ENCODE assay signal across 8 cellular contexts in the genomic region with DNA sequence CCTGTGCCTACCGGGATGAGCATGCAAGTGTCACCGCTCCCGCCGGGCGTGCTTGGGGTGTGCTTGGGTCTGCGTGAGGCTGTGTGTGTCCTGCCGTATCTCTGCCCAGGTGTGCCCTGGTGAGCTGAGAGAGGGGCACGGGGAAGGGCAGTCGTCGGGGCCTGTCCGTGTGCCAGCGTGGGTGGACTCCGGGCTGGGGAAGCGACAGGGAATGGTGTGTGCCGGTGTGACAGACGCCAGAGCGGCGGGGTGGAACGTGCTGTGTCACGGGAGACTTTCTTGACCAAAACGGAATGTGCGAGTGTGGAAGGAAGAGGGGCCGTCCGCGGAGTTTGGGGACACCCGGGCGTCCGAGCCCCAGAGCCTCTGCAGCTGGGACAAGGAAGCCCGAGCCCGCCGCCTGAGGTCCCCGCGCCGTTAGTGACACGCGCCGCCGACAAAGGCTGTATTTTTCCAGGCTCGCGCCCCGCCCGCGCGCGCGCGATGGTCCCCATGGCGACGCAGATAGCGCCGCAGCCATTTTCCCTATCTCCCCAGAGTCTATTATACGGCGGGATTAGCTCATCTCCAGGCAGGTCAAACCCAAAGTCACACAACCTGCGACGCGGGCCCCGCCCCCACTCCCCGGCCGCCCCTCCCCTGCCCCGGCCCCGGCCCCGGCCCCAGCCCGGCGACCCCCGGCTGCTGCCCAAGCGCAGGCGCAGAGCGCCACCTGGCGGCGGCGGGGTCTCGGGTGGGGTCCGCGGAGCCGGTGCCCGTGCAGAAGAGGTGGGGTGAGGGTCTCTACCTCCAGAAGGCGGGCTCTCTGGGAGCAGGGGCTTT. TPM values are rescaled to one million over a fixed set of nuclear protein-coding genes. Genes with fewer than 3 reads are reported as not detected.
DNase-seq lines count a peak whose midpoint lies in the region; ATAC-seq and TF ChIP-seq lines count a peak whose summit lies in the region.

No MANE protein-coding gene starts in this region.

- CTCF ChIA-PET in Caco-2 (lab: Charles Lee): interaction anchor here (0.5 to 1.0 kb wide), 17 partner anchors 8 to 402 kb away, joined by 3 to 16 read pairs (median 4); no protein-coding TSS in a partner anchor

- DNase-seq in Caco-2 (peak; percentile 83 to 87), RKO (ENCODE audit: low spot score) (peak; percentile 60), foreskin keratinocyte (no peak), omental fat pad (ENCODE audit: low spot score) (no peak), testis (peak; percentile 75)
- DNase-seq in Jurkat, Clone E6-1 (ENCODE audit: low read depth, low spot score): peak; percentile 42

- no peak overlapping the region for H3K27ac ChIP-seq in foreskin keratinocyte
- no peak overlapping the region for H3K27ac ChIP-seq in testis

- no peak for TF ChIP-seq POLR2A in testis (IDR thresholded peaks at IDR 0.05)

- H3K27me3 ChIP-seq in Caco-2 (replicated peaks; ENCODE audit: control insufficient read depth, insufficient read depth, low read length) (no peaks in the 10 kb centered on the region), foreskin keratinocyte (peaks cover 97% of the 10 kb centered on the region), testis (no peaks in the 10 kb centered on the region)

- no peaks in the 10 kb centered on the region for H3K36me3 ChIP-seq in Caco-2 (ENCODE audit: control insufficient read depth, insufficient read depth, low read length)
- no peaks in the 10 kb centered on the region for H3K36me3 ChIP-seq in testis (ENCODE audit: low read depth, missing control alignments)

- no peaks in the 10 kb centered on the region for H3K9me3 Mint-ChIP-seq in Caco-2 (ENCODE audit: unreplicated experiment)
- no peaks in the 10 kb centered on the region for H3K9me3 Mint-ChIP-seq in activated T-helper 17 cell treated with anti-CD3 and anti-CD28 coated beads, Interleukin-2, amount 50 U/mL, for 72 hours

- H3K9me3 ChIP-seq in Caco-2: no peaks in the 10 kb centered on the region
- H3K9me3 ChIP-seq in testis: no peaks in the 10 kb centered on the region

- intact Hi-C loops in Caco-2 (cut with micrococcal nuclease; ENCODE audit: unreplicated experiment): loop anchor here (1.0 kb wide), 2 partner anchors 71 to 190 kb away; no protein-coding TSS in a partner anchor
- intact Hi-C loops in testis (cut with DNase I; ENCODE audit: low total_unique reads): loop anchor here (5.0 to 10.0 kb wide), 3 partner anchors 70 to 423 kb away; no protein-coding TSS in a partner anchor

- peaks cover 18% of the 10 kb centered on the region for H3K36me3 Mint-ChIP-seq in Caco-2 (ENCODE audit: insufficient read depth, unreplicated experiment)
- H3K36me3 Mint-ChIP-seq in activated T-helper 17 cell treated with anti-CD3 and anti-CD28 coated beads, Interleukin-2, amount 50 U/mL, for 72 hours (ENCODE audit: low read depth): no peaks in the 10 kb centered on the region

- WGBS in testis, 2 donors: 1% methylated on average over 75 of the region's 77 CpGs; no CpG with 5 or more reads in 1 of the 2 donors

- H3K27me3 Mint-ChIP-seq in Caco-2 (ENCODE audit: insufficient read depth, unreplicated experiment): no peaks in the 10 kb centered on the region
- peaks cover 57% of the 10 kb centered on the region for H3K27me3 Mint-ChIP-seq in activated T-helper 17 cell treated with anti-CD3 and anti-CD28 coated beads, Interleukin-2, amount 50 U/mL, for 72 hours

- peaks cover 13% of the 10 kb centered on the region for H3K4me1 Mint-ChIP-seq in Caco-2 (ENCODE audit: low read depth, unreplicated experiment)
- no peaks in the 10 kb centered on the region for H3K4me1 Mint-ChIP-seq in activated T-helper 17 cell treated with anti-CD3 and anti-CD28 coated beads, Interleukin-2, amount 50 U/mL, for 72 hours

- POLR2A ChIA-PET in Caco-2 (lab: Charles Lee): interaction anchor here (0.6 to 1.0 kb wide), 3 partner anchors 64 to 327 kb away, joined by 3 read pairs; no protein-coding TSS in a partner anchor

- H3K4me3 Mint-ChIP-seq in Caco-2 (ENCODE audit: unreplicated experiment): peak overlapping the region; percentile 79
- peak overlapping the region; percentile 67 for H3K4me3 Mint-ChIP-seq in activated T-helper 17 cell treated with anti-CD3 and anti-CD28 coated beads, Interleukin-2, amount 50 U/mL, for 72 hours

- TF ChIP-seq CTCF in Caco-2 (IDR thresholded peaks at IDR 0.05; ENCODE audit: insufficient read depth in 1 of 2, low read depth in 1 of 2, low read length in 1 of 2, severe bottlenecking in 1 of 2, unreplicated experiment in 1 of 2) (peak; percentile 82 to 83), foreskin keratinocyte (conservative IDR thresholded peaks at IDR 0.05) (peak; percentile 60), omental fat pad (IDR thresholded peaks at IDR 0.05) (peak in 2 of 3 donors; percentile 32 to 34), testis (IDR thresholded peaks at IDR 0.05) (peak; percentile 50 to 89 (median 58))

- BruUV-seq in Caco-2 (replicated peaks; lab: Mats Ljungman, UMichigan): no TSS peak

- H3K4me1 ChIP-seq in Caco-2 (peaks cover 8% of the 10 kb centered on the region; the same call in 1 of the 2 replicates), foreskin keratinocyte (no peaks in the 10 kb centered on the region), testis (peaks cover 11% of the 10 kb centered on the region)

- H3K4me3 ChIP-seq in Caco-2 (ENCODE audit: low read depth, low read length) (peak overlapping the region; percentile 47), testis (peak overlapping the region; percentile 58 to 60)
- H3K4me3 ChIP-seq in Jurkat, Clone E6-1 (ENCODE audit: low read length): peak overlapping the region; percentile 56

- peak overlapping the region; percentile 58 for H3K27ac Mint-ChIP-seq in Caco-2 (ENCODE audit: unreplicated experiment)
- no peak overlapping the region for H3K27ac Mint-ChIP-seq in activated T-helper 17 cell treated with anti-CD3 and anti-CD28 coated beads, Interleukin-2, amount 50 U/mL, for 72 hours

- ATAC-seq in activated T-helper 17 cell treated with anti-CD3 and anti-CD28 coated beads, Interleukin-2, amount 50 U/mL, for 72 hours (replicated peaks): peak; percentile 77
- ATAC-seq in foreskin keratinocyte (peak; percentile 12), omental fat pad (ENCODE audit: low FRiP score) (peak; percentile 24), GM19351 (IDR thresholded peaks at IDR 0.05; ENCODE audit: unreplicated experiment) (no peak)

RNA-seq across cellular contexts. Expression of gene GATA2, which starts 4.5 kb away (rescaled TPM):
- total RNA-seq in Caco-2 (2022) (12.5 and 13.3 TPM in 2 replicates), foreskin keratinocyte (not detected in 2 replicates), omental fat pad (10 to 100 TPM in 2 of 4 donors, 1 to 10 TPM in 2; 4.2 to 32.5 (median 9.0) TPM), testis (10 to 100 TPM; 11.9 to 13.5 TPM)
- polyA plus RNA-seq in Jurkat, Clone E6-1 (2012; ENCODE audit: insufficient read depth, insufficient read length): 5.2 TPM
- total RNA-seq in activated T-helper 17 cell treated with anti-CD3 and anti-CD28 coated beads, Interleukin-2, amount 50 U/mL, for 72 hours: 1 to 10 TPM in 1 of 2 donors, under 1 TPM in 1; 0.17 to 1.1 TPM
- polyA plus RNA-seq in foreskin keratinocyte (not detected in 2 replicates), testis (ENCODE audit: insufficient read depth, low read depth, low replicate concordance) (6.6 TPM)

RNA-seq across cellular contexts. Expression of gene DNAJB8, which starts 30.8 kb away (rescaled TPM):
- total RNA-seq in Caco-2 (2022) (not detected in 2 replicates), foreskin keratinocyte (not detected in 2 replicates), omental fat pad (not detected), testis (10 to 100 TPM; 18.3 to 46.0 TPM)
- not detected for polyA plus RNA-seq in Jurkat, Clone E6-1 (2012; ENCODE audit: insufficient read depth, insufficient read length)
- not detected for total RNA-seq in activated T-helper 17 cell treated with anti-CD3 and anti-CD28 coated beads, Interleukin-2, amount 50 U/mL, for 72 hours
- polyA plus RNA-seq in foreskin keratinocyte (not detected in 2 replicates), testis (ENCODE audit: insufficient read depth, low read depth, low replicate concordance) (75.0 TPM)

Comparison
In these comparisons a context has a peak if more than half of its experiments do, and no peak if none do; other contexts are left out.
1. DNase-seq: peak in Caco-2 (2 of 2), Jurkat, Clone E6-1 (single experiment), RKO (single experiment) and testis (single experiment); none in foreskin keratinocyte (0 of 2) and omental fat pad (single experiment).
2. RNA of gene DNAJB8, which starts 30.8 kb away (total RNA-seq): 18.3 to 46.0 TPM in testis; not detected in Caco-2, not detected in activated T-helper 17 cell treated with anti-CD3 and anti-CD28 coated beads, Interleukin-2, amount 50 U/mL, for 72 hours, not detected in foreskin keratinocyte and not detected in omental fat pad; every median in the first group is over 10 times any median in the second.
3. Peak in every context shown above with its lines, with median percentiles within 50 percentile points of each other: H3K4me3 ChIP-seq and CTCF ChIP-seq.